ENCODE assay signal across 1 cellular context in the genomic region with DNA sequence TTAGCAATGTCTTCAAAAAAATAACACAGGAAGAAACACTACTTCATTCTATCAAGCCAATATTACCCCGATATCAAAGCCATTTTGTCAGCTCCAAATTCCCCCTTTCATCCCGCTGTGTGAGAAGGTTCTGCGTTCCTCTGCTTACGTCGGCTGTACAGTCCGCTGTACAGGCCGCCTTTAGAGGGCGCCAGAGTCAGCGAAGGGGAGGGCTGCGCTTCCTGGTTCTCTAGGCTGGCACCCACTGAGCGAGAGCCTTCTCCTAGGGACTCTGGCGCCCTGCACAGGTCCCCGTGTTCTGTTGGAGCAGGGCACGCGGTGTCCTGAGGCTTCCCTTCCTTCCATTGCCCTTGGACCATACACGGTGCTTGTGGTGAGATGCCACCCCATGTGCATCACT.
TF ChIP-seq lines count a peak whose summit lies in the region.

No MANE protein-coding gene starts in this region.

TF ChIP-seq in HCT116, 20 proteins besides CTCF, POLR2A, EP300 and RAD21 (continued from another document):
- TF ChIP-seq ELF1 (IDR thresholded peaks at IDR 0.05; ENCODE audit: borderline replicate concordance, low read depth) = peak; percentile 59
- TF ChIP-seq ZFX (IDR thresholded peaks at IDR 0.05) = no peak
- no peak for TF ChIP-seq SIN3A (IDR thresholded peaks at IDR 0.05; ENCODE audit: low read depth)
- TF ChIP-seq, protein P1, sequence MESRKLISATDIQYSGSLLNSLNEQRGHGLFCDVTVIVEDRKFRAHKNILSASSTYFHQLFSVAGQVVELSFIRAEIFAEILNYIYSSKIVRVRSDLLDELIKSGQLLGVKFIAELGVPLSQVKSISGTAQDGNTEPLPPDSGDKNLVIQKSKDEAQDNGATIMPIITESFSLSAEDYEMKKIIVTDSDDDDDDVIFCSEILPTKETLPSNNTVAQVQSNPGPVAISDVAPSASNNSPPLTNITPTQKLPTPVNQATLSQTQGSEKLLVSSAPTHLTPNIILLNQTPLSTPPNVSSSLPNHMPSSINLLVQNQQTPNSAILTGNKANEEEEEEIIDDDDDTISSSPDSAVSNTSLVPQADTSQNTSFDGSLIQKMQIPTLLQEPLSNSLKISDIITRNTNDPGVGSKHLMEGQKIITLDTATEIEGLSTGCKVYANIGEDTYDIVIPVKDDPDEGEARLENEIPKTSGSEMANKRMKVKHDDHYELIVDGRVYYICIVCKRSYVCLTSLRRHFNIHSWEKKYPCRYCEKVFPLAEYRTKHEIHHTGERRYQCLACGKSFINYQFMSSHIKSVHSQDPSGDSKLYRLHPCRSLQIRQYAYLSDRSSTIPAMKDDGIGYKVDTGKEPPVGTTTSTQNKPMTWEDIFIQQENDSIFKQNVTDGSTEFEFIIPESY (IDR thresholded peaks at IDR 0.05; ENCODE audit: extremely low read depth, insufficient replicate concordance, low read length) = no peak
- no peak for TF ChIP-seq CBX3 (IDR thresholded peaks at IDR 0.05; ENCODE audit: low read depth)
